ENCODE assay signal across 22 cellular contexts in the genomic region with DNA sequence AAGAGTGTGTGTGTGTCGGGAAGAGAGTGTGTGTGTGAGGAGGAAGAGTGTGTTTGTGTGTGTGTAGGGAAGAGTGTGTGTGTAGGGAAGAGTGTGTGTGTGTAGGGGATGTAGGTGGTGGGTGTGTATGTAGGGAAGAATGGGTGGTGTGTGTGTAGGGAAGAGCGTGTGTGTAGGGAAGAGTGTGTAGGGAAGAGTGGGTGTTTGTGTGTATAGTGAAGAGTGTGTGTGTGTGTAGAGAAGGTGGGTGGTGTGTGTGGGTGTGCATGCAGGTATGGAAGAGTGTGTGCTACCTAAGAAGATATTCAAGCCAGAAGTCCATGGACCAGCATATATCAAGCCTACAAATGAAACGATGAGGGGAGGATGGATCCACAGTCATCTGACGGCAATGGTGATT.
"Had no signal": no experiment of that assay in that cellular context is flagged by ENCODE, and none has a peak within 500 bp of the region (broad histone marks: within the 10 kb centered on the region; RNA-seq: fewer than 3 reads in every experiment).

No MANE protein-coding gene starts in this region.

- H3K27ac Mint-ChIP-seq: memory B cell had no signal

- H3K4me2 ChIP-seq: hepatocyte had no signal

- H3K9me3 ChIP-seq: esophagus muscularis mucosa, gastroesophageal sphincter, left lung, lower lobe of right lung had no signal

- H3K4me3 Mint-ChIP-seq: memory B cell had no signal

- H3K27ac ChIP-seq: coronary artery, dorsolateral prefrontal cortex, esophagus muscularis mucosa, foreskin keratinocyte, gastroesophageal sphincter, heart left ventricle, hepatocyte, left lung, lower lobe of right lung had no signal

- H2AFZ ChIP-seq: hepatocyte had no signal

- ATAC-seq: foreskin keratinocyte, gastroesophageal sphincter, heart left ventricle, left cardiac atrium, left lung, left ventricle myocardium superior, lower lobe of right lung had no signal

- H3K4me1 ChIP-seq: esophagus muscularis mucosa, foreskin keratinocyte, gastroesophageal sphincter, heart left ventricle, left lung, lower lobe of right lung had no signal

- H3K4me3 ChIP-seq: coronary artery, dorsolateral prefrontal cortex, esophagus muscularis mucosa, gastroesophageal sphincter, heart left ventricle, hepatocyte, left lung, lower lobe of right lung had no signal

- H3K79me2 ChIP-seq: hepatocyte had no signal

- H3K27me3 ChIP-seq: esophagus muscularis mucosa, foreskin keratinocyte, gastroesophageal sphincter, heart left ventricle, hepatocyte, left lung had no signal

- FAIRE-seq: colon, endothelial cell of umbilical vein, frontal cortex, islet of Langerhans, keratinocyte had no signal

- H3K36me3 Mint-ChIP-seq: memory B cell had no signal

- H3K36me3 ChIP-seq: esophagus muscularis mucosa, gastroesophageal sphincter, heart left ventricle, left lung, lower lobe of right lung had no signal

- DNase-seq: dermis blood vessel endothelial cell; dorsolateral prefrontal cortex; effector CD4-positive, alpha-beta T cell; effector memory CD4-positive, alpha-beta T cell; foreskin keratinocyte; heart left ventricle; left cardiac atrium; left lung; left ventricle myocardium superior; lower lobe of right lung; mesendoderm; midbrain had no signal

- H3K4me1 Mint-ChIP-seq: memory B cell had no signal
